In genomic region chr2:7037340-7038333, GRCh38 we compare ENCODE assay signal across 8 cellular contexts.
DNase-seq lines count a peak whose midpoint lies in the region; ATAC-seq, FAIRE-seq and TF ChIP-seq lines count a peak whose summit lies in the region.

No MANE protein-coding gene starts in this region.

- intact Hi-C loops in ascending aorta (cut with DNase I) = loop anchor here (2.0 kb wide), 1 partner anchor 119 kb away; no protein-coding TSS in a partner anchor

- WGBS in small intestine, 3 donors = 62 to 65% (median 62%) methylated on average over 18 of the region's 18 CpGs

- H3K9me3 ChIP-seq in ascending aorta = no peaks in the 10 kb centered on the region
- no peaks in the 10 kb centered on the region for H3K9me3 ChIP-seq in small intestine (ENCODE audit: control insufficient read depth, low read depth)

- no peak overlapping the region for H3K4me2 ChIP-seq in KMS-11

- FAIRE-seq in small intestine (lab: Jason Lieb, UNC) = no peak

- H3K79me2 ChIP-seq in KMS-11 (ENCODE audit: insufficient read depth, low read depth) = no peaks in the 10 kb centered on the region

- TF ChIP-seq CTCF in KMS-11 (conservative IDR thresholded peaks at IDR 0.05; ENCODE audit: low read depth, low read length) (peak; percentile 64), ascending aorta (IDR thresholded peaks at IDR 0.05) (peak; percentile 57 to 86 (median 69))

- H3K27ac ChIP-seq in KMS-11 = no peak overlapping the region
- H3K27ac ChIP-seq in ascending aorta = peak overlapping the region in 1 of 2 donors; percentile 11
- no peak overlapping the region for H3K27ac ChIP-seq in small intestine (ENCODE audit: low read depth in 1 of 2, low read length in 1 of 2)

- H3K27me3 ChIP-seq in KMS-11 (ENCODE audit: insufficient read depth, low read depth) = no peaks in the 10 kb centered on the region
- H3K27me3 ChIP-seq in ascending aorta = no peaks in the 10 kb centered on the region
- no peaks in the 10 kb centered on the region for H3K27me3 ChIP-seq in small intestine (ENCODE audit: control insufficient read depth in 2 of 2, insufficient read depth in 2 of 2, low read length in 2 of 2)

- H3K36me3 ChIP-seq in KMS-11 (ENCODE audit: insufficient read depth) = no peaks in the 10 kb centered on the region
- peaks cover 0 to 4% of the 10 kb centered on the region in 2 donors for H3K36me3 ChIP-seq in ascending aorta
- H3K36me3 ChIP-seq in small intestine (ENCODE audit: control insufficient read depth in 2 of 2, insufficient read depth in 2 of 2, low read length in 2 of 2) = peaks cover 0 to 8% of the 10 kb centered on the region in 2 donors

- H3K9ac ChIP-seq in KMS-11 = no peak overlapping the region

- ATAC-seq in GM21717 (IDR thresholded peaks at IDR 0.05; ENCODE audit: unreplicated experiment) (peak; percentile 87), SK-N-SH treated with all-trans-retinoic acid at 6 μM for 48 hours (peak; percentile 96)

- no peak overlapping the region for H3K4me3 ChIP-seq in KMS-11 (IDR thresholded peaks at IDR 0.05; ENCODE audit: insufficient read depth, low read depth, low read length)
- H3K4me3 ChIP-seq in ascending aorta = no peak overlapping the region
- no peak overlapping the region for H3K4me3 ChIP-seq in small intestine (ENCODE audit: low read depth in 1 of 2, low read length in 2 of 2)

- H2AFZ ChIP-seq in KMS-11 (ENCODE audit: low read depth) = no peak overlapping the region

- H4K20me1 ChIP-seq in KMS-11 (ENCODE audit: insufficient read depth) = no peaks in the 10 kb centered on the region

- H3K4me1 ChIP-seq in KMS-11 (ENCODE audit: low read depth, poor library complexity, severe bottlenecking) (no peaks in the 10 kb centered on the region), ascending aorta (peaks cover 0 to 7% of the 10 kb centered on the region in 2 donors), small intestine (ENCODE audit: control insufficient read depth in 2 of 2, insufficient read depth in 1 of 2, low read depth in 1 of 2, low read length in 1 of 2) (no peaks in the 10 kb centered on the region)

- peak; percentile 30 for DNase-seq in GM04504 (ENCODE audit: low read depth)
- DNase-seq in ascending aorta (ENCODE audit: low spot score in 2 of 2) = peak; percentile 43 to 89
- peak; percentile 28 for DNase-seq in hepatic stellate cell (ENCODE audit: low spot score)
- peak; percentile 67 for DNase-seq in small intestine
- DNase-seq in NCI-H1930 (lab: John Stamatoyannopoulos, UW) = no peak

TF ChIP-seq in SK-N-SH treated with all-trans-retinoic acid at 6 μM for 48 hours, 23 proteins besides CTCF, POLR2A, EP300 and RAD21:
- TF ChIP-seq ZNF565 (CRISPR knock-in tag; conservative IDR thresholded peaks at IDR 0.05; ENCODE audit: low read depth) = 0 out of 2 replicates have a peak, but pooled peaks have one; percentile 36
- TF ChIP-seq TCF4 (CRISPR knock-in tag; IDR thresholded peaks at IDR 0.05; ENCODE audit: borderline replicate concordance) = peak; percentile 71; the same call in 1 of the 2 replicates
- no peak for TF ChIP-seq CSDC2 (CRISPR knock-in tag; IDR thresholded peaks at IDR 0.05)
- no peak for TF ChIP-seq ZFP3 (CRISPR knock-in tag; IDR thresholded peaks at IDR 0.05)
- no peak for TF ChIP-seq ARNTL (CRISPR knock-in tag; IDR thresholded peaks at IDR 0.05; ENCODE audit: borderline replicate concordance, low read depth)
- no peak for TF ChIP-seq BACH2 (CRISPR knock-in tag; IDR thresholded peaks at IDR 0.05; ENCODE audit: borderline replicate concordance)
- TF ChIP-seq ISL1 (CRISPR knock-in tag; IDR thresholded peaks at IDR 0.05) = no peak
- no peak for TF ChIP-seq OSR1 (CRISPR knock-in tag; IDR thresholded peaks at IDR 0.05)

Comparison
In these comparisons a context has a peak if more than half of its experiments do, and no peak if none do; other contexts are left out.
1. DNase-seq: peak in GM04504 (single experiment), ascending aorta (2 of 2), hepatic stellate cell (single experiment) and small intestine (single experiment); none in NCI-H1930 (0 of 2).